ENCODE assay signal across 15 cellular contexts in genomic region chr5:180378412-180379344, GRCh38. TPM values are rescaled to one million over a fixed set of nuclear protein-coding genes. Genes with fewer than 3 reads are reported as not detected.
A peak's percentile ranks its signal among the peaks of the same experiment; 100 is the strongest.
DNase-seq lines count a peak whose midpoint lies in the region; ATAC-seq and TF ChIP-seq lines count a peak whose summit lies in the region.
"Had no signal": no experiment of that assay in that cellular context is flagged by ENCODE, and none has a peak within 500 bp of the region (broad histone marks: within the 10 kb centered on the region; RNA-seq: fewer than 3 reads in every experiment).

No MANE protein-coding gene starts in this region.

- no peak overlapping the region for H3K23ac ChIP-seq in mesendoderm (ENCODE audit: low read length)

- H3K4ac ChIP-seq in mesendoderm (ENCODE audit: low read depth, low read length): no peak overlapping the region

- no peak overlapping the region for H2BK5ac ChIP-seq in mesendoderm (ENCODE audit: low read length)

- H2BK15ac ChIP-seq in mesendoderm (replicated peaks; ENCODE audit: low read depth): no peak overlapping the region

- H3K79me1 ChIP-seq in mesendoderm (ENCODE audit: low read length): no peaks in the 10 kb centered on the region

- no peaks in the 10 kb centered on the region for H3K4me1 Mint-ChIP-seq in stimulated activated effector memory CD8-positive, alpha-beta T cell treated with anti-CD3 and anti-CD28 coated beads, Interleukin-12 subunit alpha, Interleukin-12 subunit beta, amount 100 ng/mL, for 72 hours
- H3K4me1 Mint-ChIP-seq: CD4-positive, alpha-beta memory T cell had no signal

- no peak overlapping the region for H3K4me2 ChIP-seq in mesendoderm (ENCODE audit: low read length)

- H3K9me3 ChIP-seq in HEK293 (ENCODE audit: control insufficient read depth, insufficient read depth, low read depth, low read length): no peaks in the 10 kb centered on the region
- H3K9me3 ChIP-seq: HAP-1 had no signal

- H3K79me2 ChIP-seq in mesendoderm (ENCODE audit: control insufficient read depth, insufficient read depth, low read length): no peaks in the 10 kb centered on the region

- peak; percentile 53 for ATAC-seq in stimulated activated effector memory CD8-positive, alpha-beta T cell treated with anti-CD3 and anti-CD28 coated beads, Interleukin-12 subunit alpha, Interleukin-12 subunit beta, amount 100 ng/mL, for 72 hours
- no peak for ATAC-seq in HG02763 (IDR thresholded peaks at IDR 0.05; ENCODE audit: unreplicated experiment)

- TF ChIP-seq CTCF in HEK293 (tag by site-specific recombination; IDR thresholded peaks at IDR 0.05): no peak

- WGBS in mesendoderm (ENCODE audit: extremely low coverage, insufficient coverage, low lambda C conversion rate): no CpG with 5 or more reads among the region's 11 CpGs

- no peak overlapping the region for H3K18ac ChIP-seq in mesendoderm (ENCODE audit: low read length)

- no peaks in the 10 kb centered on the region for H3K36me3 Mint-ChIP-seq in stimulated activated effector memory CD8-positive, alpha-beta T cell treated with anti-CD3 and anti-CD28 coated beads, Interleukin-12 subunit alpha, Interleukin-12 subunit beta, amount 100 ng/mL, for 72 hours
- H3K36me3 Mint-ChIP-seq: CD4-positive, alpha-beta memory T cell had no signal

- H4K8ac ChIP-seq in mesendoderm (ENCODE audit: low read depth, low read length): no peak overlapping the region

- DNase-seq in mesendoderm: peak; percentile 19
- no peak for DNase-seq in stimulated activated effector memory CD8-positive, alpha-beta T cell treated with anti-CD3 and anti-CD28 coated beads, Interleukin-12 subunit alpha, Interleukin-12 subunit beta, amount 100 ng/mL, for 72 hours (ENCODE audit: low spot score in 2 of 2)
- DNase-seq in NCI-H1436 (lab: John Stamatoyannopoulos, UW): no peak
- DNase-seq: C1 segment of cervical spinal cord; Calu3; CD4-positive, alpha-beta memory T cell; COR-L47; DMS53; DMS79 treated with DMSO at 0.1 percent for 48 hours; GF-D8; GOT3 had no signal

- no peak overlapping the region for H2BK120ac ChIP-seq in mesendoderm (ENCODE audit: low read depth, low read length)

- H4K5ac ChIP-seq in mesendoderm (ENCODE audit: low read length): no peak overlapping the region

- POLR2A ChIA-PET in HEK293 (lab: Yijun Ruan, JAX): no interaction called here

- no peak overlapping the region for H3K9ac ChIP-seq in mesendoderm (ENCODE audit: low read length)

- no peak overlapping the region for H3K4me3 Mint-ChIP-seq in stimulated activated effector memory CD8-positive, alpha-beta T cell treated with anti-CD3 and anti-CD28 coated beads, Interleukin-12 subunit alpha, Interleukin-12 subunit beta, amount 100 ng/mL, for 72 hours
- H3K4me3 Mint-ChIP-seq: CD4-positive, alpha-beta memory T cell had no signal

- H3K9me3 Mint-ChIP-seq in stimulated activated effector memory CD8-positive, alpha-beta T cell treated with anti-CD3 and anti-CD28 coated beads, Interleukin-12 subunit alpha, Interleukin-12 subunit beta, amount 100 ng/mL, for 72 hours: no peaks in the 10 kb centered on the region
- H3K9me3 Mint-ChIP-seq: CD4-positive, alpha-beta memory T cell had no signal

- H3K36me3 ChIP-seq in HEK293 (ENCODE audit: control insufficient read depth in 2 of 2, insufficient read depth in 1 of 2, low read length in 2 of 2) (no peaks in the 10 kb centered on the region), mesendoderm (ENCODE audit: control insufficient read depth, insufficient read depth, low read length) (no peaks in the 10 kb centered on the region)
- H3K36me3 ChIP-seq: HAP-1 had no signal

- H3K27ac Mint-ChIP-seq in stimulated activated effector memory CD8-positive, alpha-beta T cell treated with anti-CD3 and anti-CD28 coated beads, Interleukin-12 subunit alpha, Interleukin-12 subunit beta, amount 100 ng/mL, for 72 hours: no peak overlapping the region

- CTCF ChIA-PET in HEK293 (lab: Yijun Ruan, JAX): interaction anchor here (0.6 kb wide), 1 partner anchor 9 kb away, joined by 4 read pairs; no protein-coding TSS in a partner anchor

- H3K27ac ChIP-seq in HEK293 (ENCODE audit: extremely low read depth, low read depth, low read length) (no peak overlapping the region), angular gyrus (ENCODE audit: low read depth, low read length) (peak overlapping the region; percentile 4), mesendoderm (ENCODE audit: low read depth, low read length) (no peak overlapping the region)

- no peaks in the 10 kb centered on the region for H3K4me1 ChIP-seq in HEK293 (ENCODE audit: control insufficient read depth, insufficient read depth, low read length)
- H3K4me1 ChIP-seq in mesendoderm (ENCODE audit: control insufficient read depth, low read depth, low read length): peaks cover 2% of the 10 kb centered on the region
- H3K4me1 ChIP-seq: HAP-1 had no signal

- H2AK5ac ChIP-seq in mesendoderm (ENCODE audit: low read length): no peak overlapping the region

- H3K4me3 ChIP-seq in HEK293 (ENCODE audit: low read depth, low read length): no peak overlapping the region
- H3K4me3 ChIP-seq in mesendoderm (ENCODE audit: low read length): no peak overlapping the region
- H3K4me3 ChIP-seq: HAP-1 had no signal

- H3K56ac ChIP-seq in mesendoderm (ENCODE audit: low read length): no peak overlapping the region

- no peaks in the 10 kb centered on the region for H3K27me3 ChIP-seq in mesendoderm (ENCODE audit: insufficient read depth, low read length, poor library complexity)

TF ChIP-seq in HEK293, 187 proteins besides CTCF, POLR2A, EP300 and RAD21:
- no peak for TF ChIP-seq ZBTB26 (tag by site-specific recombination; optimal IDR thresholded peaks at IDR 0.05)
- no peak for TF ChIP-seq ZNF580 (tag by site-specific recombination; IDR thresholded peaks at IDR 0.05)
- no peak for TF ChIP-seq ZNF302 (tag by site-specific recombination; IDR thresholded peaks at IDR 0.05; ENCODE audit: low read depth)
- TF ChIP-seq OVOL3 (tag by site-specific recombination; IDR thresholded peaks at IDR 0.05): no peak
- peak; percentile 65 for TF ChIP-seq EGR2 (tag by site-specific recombination; IDR thresholded peaks at IDR 0.05; ENCODE audit: low read depth)
- TF ChIP-seq ZFHX2 (tag by site-specific recombination; conservative IDR thresholded peaks at IDR 0.05): peak; percentile 48
- peak; percentile 32; the same call in 1 of the 2 replicates for TF ChIP-seq ZIC2 (tag by site-specific recombination; IDR thresholded peaks at IDR 0.05)
- no peak for TF ChIP-seq ZNF133 (tag by site-specific recombination; IDR thresholded peaks at IDR 0.05)
- no peak for TF ChIP-seq ZNF747 (tag by site-specific recombination; IDR thresholded peaks at IDR 0.05)
- peak; percentile 91 for TF ChIP-seq ZNF558 (tag by site-specific recombination; IDR thresholded peaks at IDR 0.05)
- TF ChIP-seq ZSCAN16 (tag by site-specific recombination; IDR thresholded peaks at IDR 0.05): no peak
- no peak for TF ChIP-seq GLIS2 (tag by site-specific recombination; IDR thresholded peaks at IDR 0.05)
- no peak for TF ChIP-seq ZNF138 (tag by site-specific recombination; IDR thresholded peaks at IDR 0.05; ENCODE audit: borderline replicate concordance)
- no peak for TF ChIP-seq HOXA7 (CRISPR knock-in tag; IDR thresholded peaks at IDR 0.05; ENCODE audit: borderline replicate concordance)
- no peak for TF ChIP-seq ZFP41 (tag by site-specific recombination; IDR thresholded peaks at IDR 0.05; ENCODE audit: borderline replicate concordance)

RNA-seq across cellular contexts. Expression of gene GFPT2, which starts 25.5 kb away (rescaled TPM):
- polyA plus RNA-seq in mesendoderm (2013, experiment 1 of 2): 41.2 TPM
- polyA plus RNA-seq in mesendoderm (2013, experiment 2 of 2): 42.6 TPM
